Comparison of ENCODE assay signal across 13 cellular contexts in the genomic region with DNA sequence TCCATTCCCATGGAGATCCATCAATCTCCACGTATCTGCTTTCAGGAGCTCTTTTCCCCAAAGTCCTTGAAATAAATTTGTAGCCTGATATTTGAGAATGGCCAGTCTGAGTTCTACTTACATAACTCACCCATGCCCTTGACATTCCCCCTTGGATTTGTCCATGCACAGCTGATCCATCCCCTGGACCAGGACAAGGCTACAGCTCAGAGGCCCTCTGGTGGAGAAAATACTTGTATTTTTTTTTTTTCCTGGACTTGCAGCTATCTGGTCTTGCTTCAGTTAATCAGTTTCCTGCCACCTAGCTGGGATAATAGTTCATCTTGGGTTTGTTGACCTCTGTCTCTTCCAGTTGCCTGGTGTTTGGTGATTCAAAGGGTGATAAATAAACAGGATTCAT.
DNase-seq lines count a peak whose midpoint lies in the region; ATAC-seq, FAIRE-seq and TF ChIP-seq lines count a peak whose summit lies in the region.
"Had no signal": no experiment of that assay in that cellular context is flagged by ENCODE, and none has a peak within 500 bp of the region (broad histone marks: within the 10 kb centered on the region; RNA-seq: fewer than 3 reads in every experiment).

No MANE protein-coding gene starts in this region.

- H3K27ac ChIP-seq in dorsolateral prefrontal cortex: no peak overlapping the region
- H3K27ac ChIP-seq: esophagus squamous epithelium had no signal

- H3K4me3 ChIP-seq in dorsolateral prefrontal cortex: no peak overlapping the region
- H3K4me3 ChIP-seq: esophagus squamous epithelium, mucosa of descending colon had no signal

- peaks cover 3% of the 10 kb centered on the region for H3K27me3 Mint-ChIP-seq in nephron progenitor cell (ENCODE audit: low read depth, poor library complexity)

- no peak overlapping the region for H3K4me3 Mint-ChIP-seq in nephron progenitor cell
- H3K4me3 Mint-ChIP-seq: activated CD8-positive, alpha-beta T cell treated with anti-CD3 and anti-CD28 coated beads, Interleukin-2, amount 10 ng/mL, durations not matched to agents 7 days and 5 days had no signal

- H3K36me3 Mint-ChIP-seq in nephron progenitor cell (ENCODE audit: low read depth): no peaks in the 10 kb centered on the region

- H3K27me3 ChIP-seq in dorsolateral prefrontal cortex: peaks cover 0 to 2% (median 0%) of the 10 kb centered on the region in 45 donors
- H3K27me3 ChIP-seq: esophagus squamous epithelium had no signal

- intact Hi-C loops in dorsolateral prefrontal cortex (cut with DNase I): loop anchor here in 1 of 2 donors (5.0 kb wide), 1 partner anchor 162 kb away; no protein-coding TSS in a partner anchor

- H3K27ac Mint-ChIP-seq in nephron progenitor cell: no peak overlapping the region
- H3K27ac Mint-ChIP-seq: activated CD8-positive, alpha-beta T cell treated with anti-CD3 and anti-CD28 coated beads, Interleukin-2, amount 10 ng/mL, durations not matched to agents 7 days and 5 days had no signal

- no peak for TF ChIP-seq POLR2A in GM18505 (IDR thresholded peaks at IDR 0.05; ENCODE audit: borderline replicate concordance, extremely low read depth, insufficient read depth, insufficient read length)

- ATAC-seq in GM18505 (IDR thresholded peaks at IDR 0.05; ENCODE audit: unreplicated experiment): no peak
- ATAC-seq: activated CD8-positive, alpha-beta T cell treated with anti-CD3 and anti-CD28 coated beads, Interleukin-2, amount 10 ng/mL, durations not matched to agents 7 days and 5 days; mucosa of descending colon had no signal

- H3K4me1 Mint-ChIP-seq in nephron progenitor cell: peaks cover 13% of the 10 kb centered on the region

- no peak for FAIRE-seq in urothelium cell line (lab: Jason Lieb, UNC)
- FAIRE-seq: A204.1 had no signal

- DNase-seq in DMS 273 (lab: John Stamatoyannopoulos, UW; ENCODE audit: unreplicated experiment): peak; percentile 43
- no peak for DNase-seq in DMS 273 treated with DMSO at 0.1 percent for 48 hours (lab: John Stamatoyannopoulos, UW)
- peak; percentile 32 for DNase-seq in M059J (ENCODE audit: low read depth)
- DNase-seq in dorsolateral prefrontal cortex: no peak
- no peak for DNase-seq in nephron progenitor cell
- no peak for DNase-seq in NCI-H1930 (lab: John Stamatoyannopoulos, UW)
- no peak for DNase-seq in urothelium cell line (ENCODE audit: low spot score)
- DNase-seq: activated CD8-positive, alpha-beta T cell treated with anti-CD3 and anti-CD28 coated beads, Interleukin-2, amount 10 ng/mL, durations not matched to agents 7 days and 5 days; esophagus squamous epithelium; mucosa of descending colon; SHP77 had no signal

- TF ChIP-seq CTCF in dorsolateral prefrontal cortex (IDR thresholded peaks at IDR 0.05 in 54 of 56, conservative IDR thresholded peaks at IDR 0.05 in 2 of 56; ENCODE audit: low read depth in 1 of 56, partially characterized antibody in 56 of 56) (peak in 51 of 56 donors; percentile 13 to 67 (median 42)), nephron progenitor cell (IDR thresholded peaks at IDR 0.05) (peak; percentile 41)

- H3K9me3 Mint-ChIP-seq in nephron progenitor cell: peaks cover 8% of the 10 kb centered on the region

Comparison
In these comparisons a context has a peak if more than half of its experiments do, and no peak if none do; other contexts are left out.
1. DNase-seq: peak in DMS 273 (single experiment) and M059J (single experiment); none in DMS 273 treated with DMSO at 0.1 percent for 48 hours (single experiment), dorsolateral prefrontal cortex (0 of 10), nephron progenitor cell (single experiment), NCI-H1930 (0 of 2) and urothelium cell line (single experiment).